19 cellular contexts compared by ENCODE assay signal in genomic region chr2:207640661-207641060, GRCh38.
"Had no signal": no experiment of that assay in that cellular context is flagged by ENCODE, and none has a peak within 500 bp of the region (broad histone marks: within the 10 kb centered on the region; RNA-seq: fewer than 3 reads in every experiment).

No MANE protein-coding gene starts in this region.

- H3K9me3 ChIP-seq: colonic mucosa, esophagus muscularis mucosa, gastrocnemius medialis, ovary, psoas muscle, sigmoid colon, testis, tibial artery had no signal

- H3K27ac ChIP-seq: colonic mucosa, esophagus muscularis mucosa, gastrocnemius medialis, lower lobe of right lung, ovary, psoas muscle, sigmoid colon, testis, tibial artery had no signal

- H3K4me3 ChIP-seq: colonic mucosa, esophagus muscularis mucosa, gastrocnemius medialis, lower lobe of right lung, ovary, psoas muscle, sigmoid colon, testis, tibial artery had no signal

- H3K4me1 ChIP-seq: colonic mucosa, esophagus muscularis mucosa, gastrocnemius medialis, lower lobe of right lung, psoas muscle, sigmoid colon, testis, tibial artery had no signal

- H3K27me3 ChIP-seq: colonic mucosa, esophagus muscularis mucosa, gastrocnemius medialis, ovary, sigmoid colon, testis, tibial artery had no signal

- H3K36me3 ChIP-seq: colonic mucosa, esophagus muscularis mucosa, gastrocnemius medialis, lower lobe of right lung, ovary, sigmoid colon, tibial artery had no signal

- DNase-seq: colonic mucosa; effector memory CD4-positive, alpha-beta T cell; foreskin fibroblast; gastrocnemius medialis; left ventricle myocardium superior; lower lobe of right lung; natural killer cell; occipital lobe; ovary; posterior cingulate gyrus; psoas muscle; right cardiac atrium; sigmoid colon; stimulated activated CD4-positive, alpha-beta T cell treated with anti-CD3 and anti-CD28 coated beads, Interleukin-4, amount 100 ng/mL, for 4 hours; stimulated activated naive CD8-positive, alpha-beta T cell treated with anti-CD3 and anti-CD28 coated beads, Interleukin-15, Interleukin-2, amounts not matched to agents 100 U/mL and 50 U/mL, for 24 hours; substantia nigra; testis; tibial artery had no signal
